ENCODE assay signal across 13 cellular contexts in genomic region chr2:119929537-119929936, GRCh38.
DNase-seq lines count a peak whose midpoint lies in the region; ATAC-seq lines count a peak whose summit lies in the region.
"Had no signal": no experiment of that assay in that cellular context is flagged by ENCODE, and none has a peak within 500 bp of the region (broad histone marks: within the 10 kb centered on the region; RNA-seq: fewer than 3 reads in every experiment).

No MANE protein-coding gene starts in this region.

- H3K4me1 Mint-ChIP-seq in activated CD4-positive, alpha-beta T cell treated with anti-CD3 and anti-CD28 coated beads, Interleukin-2, amount 10 ng/mL, durations not matched to agents 24 days and 14 days = peaks cover 45% of the 10 kb centered on the region
- H3K4me1 Mint-ChIP-seq in activated naive CD8-positive, alpha-beta T cell treated with anti-CD3 and anti-CD28 coated beads for 36 hours = peaks cover 54% of the 10 kb centered on the region
- peaks cover 31 to 50% of the 10 kb centered on the region in 2 donors for H3K4me1 Mint-ChIP-seq in natural killer cell treated with Interleukin-12 subunit alpha and Interleukin-12 subunit beta and Interleukin-15 and Interleukin-18, amount 100 ng/mL, for 72 hours (ENCODE audit: low read depth in 2 of 2)

- DNase-seq in activated CD4-positive, alpha-beta T cell treated with anti-CD3 and anti-CD28 coated beads, Interleukin-2, amount 10 ng/mL, durations not matched to agents 24 days and 14 days = peak; percentile 84
- no peak for DNase-seq in activated CD4-positive, alpha-beta T cell treated with anti-CD3 and anti-CD28 coated beads for 48 hours
- DNase-seq in OCI-M1 (lab: John Stamatoyannopoulos, UW) (peak; percentile 63), DMS153 treated with DMSO at 0.1 percent for 48 hours (lab: John Stamatoyannopoulos, UW; ENCODE audit: unreplicated experiment) (no peak), NCI-H774 (lab: John Stamatoyannopoulos, UW) (no peak)
- DNase-seq in activated naive CD8-positive, alpha-beta T cell treated with anti-CD3 and anti-CD28 coated beads for 36 hours = peak; percentile 14
- DNase-seq in natural killer cell treated with Interleukin-12 subunit alpha and Interleukin-12 subunit beta and Interleukin-15 and Interleukin-18, amount 100 ng/mL, for 72 hours (ENCODE audit: low spot score) = peak; percentile 63
- DNase-seq: ACHN; body of pancreas; effector CD8-positive, alpha-beta T cell; mammary epithelial cell; NCI-H1417 treated with DMSO at 0.1 percent for 48 hours had no signal

- no peaks in the 10 kb centered on the region for H3K9me3 Mint-ChIP-seq in activated CD4-positive, alpha-beta T cell treated with anti-CD3 and anti-CD28 coated beads, Interleukin-2, amount 10 ng/mL, durations not matched to agents 24 days and 14 days
- H3K9me3 Mint-ChIP-seq in activated naive CD8-positive, alpha-beta T cell treated with anti-CD3 and anti-CD28 coated beads for 36 hours = no peaks in the 10 kb centered on the region
- H3K9me3 Mint-ChIP-seq in natural killer cell treated with Interleukin-12 subunit alpha and Interleukin-12 subunit beta and Interleukin-15 and Interleukin-18, amount 100 ng/mL, for 72 hours = no peaks in the 10 kb centered on the region

- peak overlapping the region; percentile 75 for H3K4me3 Mint-ChIP-seq in activated CD4-positive, alpha-beta T cell treated with anti-CD3 and anti-CD28 coated beads, Interleukin-2, amount 10 ng/mL, durations not matched to agents 24 days and 14 days
- peak overlapping the region; percentile 59 for H3K4me3 Mint-ChIP-seq in activated naive CD8-positive, alpha-beta T cell treated with anti-CD3 and anti-CD28 coated beads for 36 hours
- peak overlapping the region; percentile 83 for H3K4me3 Mint-ChIP-seq in natural killer cell treated with Interleukin-12 subunit alpha and Interleukin-12 subunit beta and Interleukin-15 and Interleukin-18, amount 100 ng/mL, for 72 hours

- peak overlapping the region; percentile 85 for H3K27ac Mint-ChIP-seq in activated CD4-positive, alpha-beta T cell treated with anti-CD3 and anti-CD28 coated beads, Interleukin-2, amount 10 ng/mL, durations not matched to agents 24 days and 14 days
- H3K27ac Mint-ChIP-seq in activated naive CD8-positive, alpha-beta T cell treated with anti-CD3 and anti-CD28 coated beads for 36 hours = peak overlapping the region; percentile 90
- peak overlapping the region; percentile 97 to 98 for H3K27ac Mint-ChIP-seq in natural killer cell treated with Interleukin-12 subunit alpha and Interleukin-12 subunit beta and Interleukin-15 and Interleukin-18, amount 100 ng/mL, for 72 hours

- no peaks in the 10 kb centered on the region for H3K27me3 Mint-ChIP-seq in activated CD4-positive, alpha-beta T cell treated with anti-CD3 and anti-CD28 coated beads, Interleukin-2, amount 10 ng/mL, durations not matched to agents 24 days and 14 days
- H3K27me3 Mint-ChIP-seq in activated naive CD8-positive, alpha-beta T cell treated with anti-CD3 and anti-CD28 coated beads for 36 hours = no peaks in the 10 kb centered on the region
- H3K27me3 Mint-ChIP-seq in natural killer cell treated with Interleukin-12 subunit alpha and Interleukin-12 subunit beta and Interleukin-15 and Interleukin-18, amount 100 ng/mL, for 72 hours = no peaks in the 10 kb centered on the region

- intact Hi-C loops in activated CD4-positive, alpha-beta T cell treated with anti-CD3 and anti-CD28 coated beads, Interleukin-2, amount 10 ng/mL, durations not matched to agents 24 days and 14 days (cut with micrococcal nuclease) = loop anchor here (2.0 kb wide), 2 partner anchors 67 to 171 kb away; partner anchors contain the start of gene PTPN4

- ATAC-seq in natural killer cell treated with Interleukin-12 subunit alpha and Interleukin-12 subunit beta and Interleukin-15 and Interleukin-18, amount 100 ng/mL, for 72 hours = peak; percentile 87 to 91
- ATAC-seq in GM18520 (IDR thresholded peaks at IDR 0.05; ENCODE audit: unreplicated experiment) = no peak
- ATAC-seq: body of pancreas had no signal

- peaks cover 23% of the 10 kb centered on the region for H3K36me3 Mint-ChIP-seq in activated CD4-positive, alpha-beta T cell treated with anti-CD3 and anti-CD28 coated beads, Interleukin-2, amount 10 ng/mL, durations not matched to agents 24 days and 14 days (ENCODE audit: low read depth)
- H3K36me3 Mint-ChIP-seq in activated naive CD8-positive, alpha-beta T cell treated with anti-CD3 and anti-CD28 coated beads for 36 hours = peaks cover 19% of the 10 kb centered on the region
- peaks cover 7% of the 10 kb centered on the region for H3K36me3 Mint-ChIP-seq in natural killer cell treated with Interleukin-12 subunit alpha and Interleukin-12 subunit beta and Interleukin-15 and Interleukin-18, amount 100 ng/mL, for 72 hours

Comparison
In these comparisons a context has a peak if more than half of its experiments do, and no peak if none do; other contexts are left out.
1. DNase-seq: peak in activated CD4-positive, alpha-beta T cell treated with anti-CD3 and anti-CD28 coated beads, Interleukin-2, amount 10 ng/mL, durations not matched to agents 24 days and 14 days (single experiment), OCI-M1 (single experiment), activated naive CD8-positive, alpha-beta T cell treated with anti-CD3 and anti-CD28 coated beads for 36 hours (single experiment) and natural killer cell treated with Interleukin-12 subunit alpha and Interleukin-12 subunit beta and Interleukin-15 and Interleukin-18, amount 100 ng/mL, for 72 hours (single experiment); none in activated CD4-positive, alpha-beta T cell treated with anti-CD3 and anti-CD28 coated beads for 48 hours (single experiment), DMS153 treated with DMSO at 0.1 percent for 48 hours (single experiment) and NCI-H774 (single experiment).
2. Peak in every context shown above with its lines, with median percentiles within 50 percentile points of each other: H3K27ac Mint-ChIP-seq and H3K4me3 Mint-ChIP-seq.